In genomic region chr10:99796928-99797327, GRCh38 we compare ENCODE assay signal across 28 cellular contexts.
"Had no signal": no experiment of that assay in that cellular context is flagged by ENCODE, and none has a peak within 500 bp of the region (broad histone marks: within the 10 kb centered on the region; RNA-seq: fewer than 3 reads in every experiment).

No MANE protein-coding gene starts in this region.

- H3K79me2 ChIP-seq: parathyroid adenoma had no signal

- H3K27me3 Mint-ChIP-seq: natural killer cell treated with Interleukin-12 subunit alpha and Interleukin-12 subunit beta and Interleukin-15 and Interleukin-18, amount 100 ng/mL, for 72 hours; stimulated activated naive B cell treated with anti-CD40 and anti-IgM and Interleukin-4, amounts not matched to agents 10 μg/mL and 1 μg/mL and 100 μg/mL, for 72 hours; stimulated activated naive CD8-positive, alpha-beta T cell treated with anti-CD3 and anti-CD28 coated beads, Interleukin-15, Interleukin-2, amounts not matched to agents 100 ng/mL and 50 ng/mL, for 24 hours had no signal

- H3K9ac ChIP-seq: parathyroid adenoma had no signal

- ATAC-seq: natural killer cell treated with Interleukin-12 subunit alpha and Interleukin-12 subunit beta and Interleukin-15 and Interleukin-18, amount 100 ng/mL, for 72 hours; psoas muscle; right cardiac atrium; stimulated activated effector memory CD8-positive, alpha-beta T cell treated with anti-CD3 and anti-CD28 coated beads, Interleukin-12 subunit alpha, Interleukin-12 subunit beta, amount 100 ng/mL, for 72 hours; stimulated activated naive B cell treated with anti-CD40 and anti-IgM and Interleukin-4, amounts not matched to agents 10 μg/mL and 1 μg/mL and 100 μg/mL, for 72 hours had no signal

- H2AFZ ChIP-seq: parathyroid adenoma had no signal

- H3K27ac ChIP-seq: ovary, parathyroid adenoma, psoas muscle, right lobe of liver, sigmoid colon, stomach, thoracic aorta, thyroid gland, tibial nerve, upper lobe of left lung, vagina had no signal

- H3K9me3 Mint-ChIP-seq: natural killer cell treated with Interleukin-12 subunit alpha and Interleukin-12 subunit beta and Interleukin-15 and Interleukin-18, amount 100 ng/mL, for 72 hours; nephron progenitor cell; neural crest cell; stimulated activated effector memory CD8-positive, alpha-beta T cell treated with anti-CD3 and anti-CD28 coated beads, Interleukin-12 subunit alpha, Interleukin-12 subunit beta, amount 100 ng/mL, for 72 hours; stimulated activated naive B cell treated with anti-CD40 and anti-IgM and Interleukin-4, amounts not matched to agents 10 μg/mL and 1 μg/mL and 100 μg/mL, for 72 hours; stimulated activated naive CD8-positive, alpha-beta T cell treated with anti-CD3 and anti-CD28 coated beads, Interleukin-15, Interleukin-2, amounts not matched to agents 100 ng/mL and 50 ng/mL, for 24 hours had no signal

- H3K4me1 ChIP-seq: parathyroid adenoma, psoas muscle, right lobe of liver, sigmoid colon, stomach, thyroid gland, tibial nerve, upper lobe of left lung, vagina had no signal

- DNase-seq: nephron progenitor cell; occipital lobe; ovary; posterior cingulate gyrus; psoas muscle; right cardiac atrium; right lobe of liver; sigmoid colon; small intestine; stimulated activated CD4-positive, alpha-beta T cell treated with anti-CD3 and anti-CD28 coated beads, Interleukin-15, amount 100 ng/mL, for 24 hours; stimulated activated CD4-positive, alpha-beta T cell treated with anti-CD3 and anti-CD28 coated beads, Interleukin-2, amount 100 ng/mL, for 24 hours; stimulated activated CD4-positive, alpha-beta T cell treated with anti-CD3 and anti-CD28 coated beads, Interleukin-2, amount 100 ng/mL, for 48 hours; stimulated activated CD4-positive, alpha-beta T cell treated with anti-CD3 and anti-CD28 coated beads, Interleukin-4, amount 100 ng/mL, for 24 hours; stimulated activated naive B cell treated with anti-CD40 and anti-IgM and Interleukin-4, amounts not matched to agents 10 μg/mL and 1 μg/mL and 100 μg/mL, for 72 hours; stimulated activated naive CD4-positive, alpha-beta T cell treated with Interleukin-2 at 50 U/mL for 16 hours; stomach; thyroid gland; trophoblast cell; upper lobe of left lung had no signal

- H3K36me3 ChIP-seq: ovary, sigmoid colon, thoracic aorta, thyroid gland, upper lobe of left lung, vagina had no signal

- H3K27me3 ChIP-seq: ovary, right lobe of liver, sigmoid colon, stomach, thyroid gland, tibial nerve, upper lobe of left lung, vagina had no signal

- H3K9me3 ChIP-seq: ovary, psoas muscle, right lobe of liver, sigmoid colon, stomach, thoracic aorta, thyroid gland, tibial nerve, upper lobe of left lung, vagina had no signal

- FAIRE-seq: small intestine, urothelium cell line had no signal

- H3K36me3 Mint-ChIP-seq: natural killer cell treated with Interleukin-12 subunit alpha and Interleukin-12 subunit beta and Interleukin-15 and Interleukin-18, amount 100 ng/mL, for 72 hours; stimulated activated effector memory CD8-positive, alpha-beta T cell treated with anti-CD3 and anti-CD28 coated beads, Interleukin-12 subunit alpha, Interleukin-12 subunit beta, amount 100 ng/mL, for 72 hours had no signal

- H3K4me3 Mint-ChIP-seq: natural killer cell treated with Interleukin-12 subunit alpha and Interleukin-12 subunit beta and Interleukin-15 and Interleukin-18, amount 100 ng/mL, for 72 hours; nephron progenitor cell; neural crest cell; stimulated activated effector memory CD8-positive, alpha-beta T cell treated with anti-CD3 and anti-CD28 coated beads, Interleukin-12 subunit alpha, Interleukin-12 subunit beta, amount 100 ng/mL, for 72 hours; stimulated activated naive B cell treated with anti-CD40 and anti-IgM and Interleukin-4, amounts not matched to agents 10 μg/mL and 1 μg/mL and 100 μg/mL, for 72 hours; stimulated activated naive CD8-positive, alpha-beta T cell treated with anti-CD3 and anti-CD28 coated beads, Interleukin-15, Interleukin-2, amounts not matched to agents 100 ng/mL and 50 ng/mL, for 24 hours had no signal

- H3K4me3 ChIP-seq: ovary, psoas muscle, right lobe of liver, sigmoid colon, stomach, thoracic aorta, thyroid gland, tibial nerve, upper lobe of left lung, vagina had no signal

- H3K4me1 Mint-ChIP-seq: neural crest cell; stimulated activated effector memory CD8-positive, alpha-beta T cell treated with anti-CD3 and anti-CD28 coated beads, Interleukin-12 subunit alpha, Interleukin-12 subunit beta, amount 100 ng/mL, for 72 hours; stimulated activated naive B cell treated with anti-CD40 and anti-IgM and Interleukin-4, amounts not matched to agents 10 μg/mL and 1 μg/mL and 100 μg/mL, for 72 hours had no signal
